Comparison of ENCODE assay signal across 1 cellular context in the genomic region with DNA sequence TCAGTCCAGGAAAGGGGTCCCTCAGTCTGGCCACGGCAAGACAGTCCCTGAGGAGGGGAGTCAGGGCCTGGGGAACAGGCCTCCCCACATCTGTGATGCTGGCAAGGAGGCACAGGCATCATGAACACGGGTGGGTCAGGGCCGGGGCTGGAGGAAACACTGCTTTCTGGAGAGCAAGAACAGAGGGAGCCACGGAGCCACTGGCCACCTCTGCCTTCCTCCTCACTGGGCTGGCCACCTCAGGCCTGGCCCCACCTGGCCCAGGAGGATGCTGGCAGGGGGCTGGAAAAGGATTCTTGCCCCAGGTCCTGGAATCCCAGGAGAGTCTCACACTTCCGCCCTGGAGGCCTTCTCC.
TF ChIP-seq lines count a peak whose summit lies in the region.

No MANE protein-coding gene starts in this region.

TF ChIP-seq in GM12878, 131 proteins besides CTCF, POLR2A, EP300 and RAD21:
- TF ChIP-seq GATAD2B (conservative IDR thresholded peaks at IDR 0.05; ENCODE audit: low read depth) (0 out of 2 replicates have a peak, but pooled peaks have one; percentile 28), ATF3 (IDR thresholded peaks at IDR 0.05; ENCODE audit: borderline replicate concordance, extremely low read depth, low read depth, low read length) (no peak), TCF12 (IDR thresholded peaks at IDR 0.05; ENCODE audit: low read depth, low read length) (no peak)
